ENCODE assay signal across 13 cellular contexts in genomic region chr4:118823471-118823870, GRCh38. TPM values are rescaled to one million over a fixed set of nuclear protein-coding genes. Genes with fewer than 3 reads are reported as not detected.
DNase-seq lines count a peak whose midpoint lies in the region; FAIRE-seq lines count a peak whose summit lies in the region.
"Had no signal": no experiment of that assay in that cellular context is flagged by ENCODE, and none has a peak within 500 bp of the region (broad histone marks: within the 10 kb centered on the region; RNA-seq: fewer than 3 reads in every experiment).

No MANE protein-coding gene starts in this region.

- peaks cover 10 to 15% of the 10 kb centered on the region in 2 donors for H3K36me3 ChIP-seq in small intestine (ENCODE audit: control insufficient read depth in 2 of 2, insufficient read depth in 2 of 2, low read length in 2 of 2)

- H3K27me3 ChIP-seq in small intestine (ENCODE audit: control insufficient read depth in 2 of 2, insufficient read depth in 2 of 2, low read length in 2 of 2), result no peaks in the 10 kb centered on the region
- H3K27me3 ChIP-seq: suprapubic skin had no signal

- DNase-seq in NCI-H1105 (lab: John Stamatoyannopoulos, UW) (peak; percentile 61), NCI-H82 treated with DMSO at 0.1 percent for 48 hours (lab: John Stamatoyannopoulos, UW; ENCODE audit: unreplicated experiment) (peak; percentile 35), dermis microvascular lymphatic vessel endothelial cell (ENCODE audit: low read depth in 2 of 2) (peak; percentile 5 to 72), small intestine (peak; percentile 11), HuH-7 (ENCODE audit: low spot score) (no peak), NCI-H774 (lab: John Stamatoyannopoulos, UW) (no peak), NK-92 (lab: John Stamatoyannopoulos, UW; ENCODE audit: unreplicated experiment) (no peak)
- DNase-seq: CD8-positive, alpha-beta T cell; islet precursor cell; NCI-H1436; nephron progenitor cell; T1000 had no signal

- no peak for FAIRE-seq in small intestine (lab: Jason Lieb, UNC)

- no peak overlapping the region for H3K4me3 ChIP-seq in small intestine (ENCODE audit: low read depth in 1 of 2, low read length in 2 of 2)
- H3K4me3 ChIP-seq: suprapubic skin had no signal

- H3K9me3 ChIP-seq in small intestine (ENCODE audit: control insufficient read depth, low read depth), result no peaks in the 10 kb centered on the region
- H3K9me3 ChIP-seq: suprapubic skin had no signal

- peaks cover 8 to 10% of the 10 kb centered on the region in 2 donors for H3K4me1 ChIP-seq in small intestine (ENCODE audit: control insufficient read depth in 2 of 2, insufficient read depth in 1 of 2, low read depth in 1 of 2, low read length in 1 of 2)

- WGBS in small intestine, 3 donors, result 19 to 54% (median 20%) methylated on average over 2 of the region's 2 CpGs

- H3K27ac ChIP-seq in small intestine (ENCODE audit: low read depth in 1 of 2, low read length in 1 of 2), result peak overlapping the region; percentile 20 to 70
- H3K27ac ChIP-seq: suprapubic skin had no signal

RNA-seq across cellular contexts. Expression of gene SEC24D, which starts 12.5 kb away (rescaled TPM):
- total RNA-seq in dermis microvascular lymphatic vessel endothelial cell, result 27.3 and 39.3 TPM in 2 replicates
- polyA plus RNA-seq in small intestine, result 10 to 100 TPM; 28.1 to 57.9 (median 41.3) TPM

Comparison
In these comparisons a context has a peak if more than half of its experiments do, and no peak if none do; other contexts are left out.
1. DNase-seq: peak in NCI-H1105 (single experiment), NCI-H82 treated with DMSO at 0.1 percent for 48 hours (single experiment), dermis microvascular lymphatic vessel endothelial cell (2 of 2) and small intestine (single experiment); none in HuH-7 (single experiment), NCI-H774 (single experiment) and NK-92 (single experiment).